Comparison of ENCODE assay signal across 9 cellular contexts in genomic region chr13:46607768-46608553, GRCh38. TPM values are rescaled to one million over a fixed set of nuclear protein-coding genes. Genes with fewer than 3 reads are reported as not detected.
DNase-seq lines count a peak whose midpoint lies in the region; ATAC-seq and TF ChIP-seq lines count a peak whose summit lies in the region.
"Had no signal": no experiment of that assay in that cellular context is flagged by ENCODE, and none has a peak within 500 bp of the region (broad histone marks: within the 10 kb centered on the region; RNA-seq: fewer than 3 reads in every experiment).

No MANE protein-coding gene starts in this region.

- TF ChIP-seq CTCF in parathyroid adenoma (IDR thresholded peaks at IDR 0.05) (no peak), MM.1S (IDR thresholded peaks at IDR 0.05; ENCODE audit: low read length) (no peak), breast epithelium (IDR thresholded peaks at IDR 0.05) (no peak)

- H3K27ac ChIP-seq in parathyroid adenoma (peak overlapping the region; percentile 7), MM.1S (ENCODE audit: low read length) (no peak overlapping the region), breast epithelium (no peak overlapping the region)
- H3K27ac ChIP-seq: colonic mucosa had no signal

- H3K79me2 ChIP-seq in parathyroid adenoma (peaks cover 10% of the 10 kb centered on the region), MM.1S (ENCODE audit: low read length) (peaks cover 56% of the 10 kb centered on the region)

- no peaks in the 10 kb centered on the region for H4K20me1 ChIP-seq in MM.1S (ENCODE audit: insufficient read depth, low read length)

- H3K36me3 Mint-ChIP-seq in activated naive CD8-positive, alpha-beta T cell = no peaks in the 10 kb centered on the region

- H3K27me3 Mint-ChIP-seq in activated naive CD8-positive, alpha-beta T cell = no peaks in the 10 kb centered on the region

- ATAC-seq in GM18508 (IDR thresholded peaks at IDR 0.05; ENCODE audit: insufficient read depth, unreplicated experiment) (peak; percentile 56), HG02642 (IDR thresholded peaks at IDR 0.05; ENCODE audit: poor library complexity, unreplicated experiment) (peak; percentile 40)

- H3K27ac Mint-ChIP-seq in activated naive CD8-positive, alpha-beta T cell = peak overlapping the region; percentile 70

- peaks cover 20% of the 10 kb centered on the region for H3K4me1 ChIP-seq in parathyroid adenoma
- no peaks in the 10 kb centered on the region for H3K4me1 ChIP-seq in MM.1S (ENCODE audit: low read length)
- peaks cover 0 to 13% of the 10 kb centered on the region in 2 donors for H3K4me1 ChIP-seq in breast epithelium

- H3K27me3 ChIP-seq in parathyroid adenoma (ENCODE audit: control insufficient read depth, insufficient read depth, low read length) (no peaks in the 10 kb centered on the region), MM.1S (replicated peaks; ENCODE audit: insufficient read depth, low read length) (no peaks in the 10 kb centered on the region), breast epithelium (no peaks in the 10 kb centered on the region)
- H3K27me3 ChIP-seq: colonic mucosa had no signal

- H3F3A ChIP-seq in MM.1S (ENCODE audit: insufficient read depth, low read length) = no peaks in the 10 kb centered on the region

- no peaks in the 10 kb centered on the region for H3K9me3 Mint-ChIP-seq in activated naive CD8-positive, alpha-beta T cell (ENCODE audit: low read depth)

- H3K9me2 ChIP-seq in MM.1S (replicated peaks; ENCODE audit: insufficient read depth, low read length) = no peaks in the 10 kb centered on the region

- DNase-seq in MM.1S = no peak
- no peak for DNase-seq in NCI-H446 treated with DMSO at 0.1 percent for 48 hours (lab: John Stamatoyannopoulos, UW)
- no peak for DNase-seq in breast epithelium (ENCODE audit: low spot score in 2 of 2)
- DNase-seq: colonic mucosa, HCEC 1CT had no signal

- H3K4me2 ChIP-seq in parathyroid adenoma (ENCODE audit: low read length) = no peak overlapping the region
- no peak overlapping the region for H3K4me2 ChIP-seq in MM.1S (ENCODE audit: low read depth, low read length)

- H3K4me3 ChIP-seq in parathyroid adenoma (ENCODE audit: low read depth, low read length) (no peak overlapping the region), MM.1S (ENCODE audit: low read length) (no peak overlapping the region), breast epithelium (no peak overlapping the region)
- H3K4me3 ChIP-seq: colonic mucosa had no signal

- H3K9me3 ChIP-seq in parathyroid adenoma (ENCODE audit: control insufficient read depth, low read length) (no peaks in the 10 kb centered on the region), MM.1S (replicated peaks; ENCODE audit: insufficient read depth, low read length) (no peaks in the 10 kb centered on the region), breast epithelium (no peaks in the 10 kb centered on the region)
- H3K9me3 ChIP-seq: colonic mucosa had no signal

- peak overlapping the region; percentile 42 for H3K4me3 Mint-ChIP-seq in activated naive CD8-positive, alpha-beta T cell

- TF ChIP-seq POLR2A in breast epithelium (IDR thresholded peaks at IDR 0.05) = no peak

- H2AFZ ChIP-seq in parathyroid adenoma (no peak overlapping the region), MM.1S (ENCODE audit: low read length) (no peak overlapping the region)

- H3K9ac ChIP-seq in parathyroid adenoma = no peak overlapping the region
- no peak overlapping the region for H3K9ac ChIP-seq in MM.1S (ENCODE audit: low read length)

- H3K4me1 Mint-ChIP-seq in activated naive CD8-positive, alpha-beta T cell (ENCODE audit: low read depth) = peaks cover 49% of the 10 kb centered on the region

- H3K36me3 ChIP-seq in parathyroid adenoma (ENCODE audit: control insufficient read depth, insufficient read depth, low read length) (no peaks in the 10 kb centered on the region), MM.1S (replicated peaks; ENCODE audit: insufficient read depth, low read length) (no peaks in the 10 kb centered on the region), breast epithelium (no peaks in the 10 kb centered on the region)
- H3K36me3 ChIP-seq: colonic mucosa had no signal

- intact Hi-C loops in breast epithelium (cut with DNase I; ENCODE audit: low total_unique reads) = no loop called here

RNA-seq across cellular contexts. Expression of gene LRCH1, which starts 55.0 kb away (rescaled TPM):
- total RNA-seq in breast epithelium = 10 to 100 TPM; 17.0 to 40.4 (median 24.6) TPM
